ENCODE assay signal across 17 cellular contexts in the genomic region with DNA sequence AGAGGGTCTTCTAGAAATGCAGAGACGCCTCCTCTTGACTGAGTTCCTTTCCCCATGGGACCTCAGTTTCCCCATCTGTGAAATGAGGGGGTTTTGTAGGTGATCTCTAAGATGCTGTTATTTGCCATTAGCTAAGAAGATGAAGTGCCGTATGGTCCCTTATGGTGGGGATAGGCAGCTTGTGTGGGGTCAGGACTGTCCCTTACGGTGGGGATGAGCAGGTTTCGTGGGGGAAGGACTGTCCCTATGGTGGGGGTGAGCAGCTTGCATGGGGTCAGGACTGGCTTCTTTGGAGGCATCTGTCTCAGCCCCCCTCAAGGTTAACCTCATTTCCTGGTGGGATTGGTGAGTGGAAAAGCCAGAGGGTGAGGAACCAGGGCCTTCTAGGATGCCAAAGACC.
DNase-seq lines count a peak whose midpoint lies in the region; ATAC-seq and TF ChIP-seq lines count a peak whose summit lies in the region.
"Had no signal": no experiment of that assay in that cellular context is flagged by ENCODE, and none has a peak within 500 bp of the region (broad histone marks: within the 10 kb centered on the region; RNA-seq: fewer than 3 reads in every experiment).

No MANE protein-coding gene starts in this region.

- H3K23ac ChIP-seq in neuronal stem cell (ENCODE audit: low read depth, low read length, poor library complexity): no peak overlapping the region

- no peak overlapping the region for H4K91ac ChIP-seq in neuronal stem cell (ENCODE audit: low read depth, low read length, poor library complexity)

- TF ChIP-seq CTCF in coronary artery (IDR thresholded peaks at IDR 0.05): no peak
- TF ChIP-seq CTCF in vagina (IDR thresholded peaks at IDR 0.05): no peak

- no peaks in the 10 kb centered on the region for H3K9me3 ChIP-seq in neuronal stem cell (replicated peaks in 1 of 2; ENCODE audit: control insufficient read depth in 2 of 2, insufficient read depth in 1 of 2, low read depth in 1 of 2, low read length in 2 of 2)
- no peaks in the 10 kb centered on the region for H3K9me3 ChIP-seq in vagina
- H3K9me3 ChIP-seq: Caco-2 had no signal

- H3K4me1 ChIP-seq in neuronal stem cell (ENCODE audit: control insufficient read depth in 2 of 2, insufficient read depth in 1 of 2, low read depth in 1 of 2, low read length in 2 of 2) (peaks cover 0 to 20% of the 10 kb centered on the region in 2 donors), vagina (no peaks in the 10 kb centered on the region)
- H3K4me1 ChIP-seq: Caco-2 had no signal

- no CpG with 5 or more reads among the region's 4 CpGs for WGBS in neuronal stem cell (ENCODE audit: extremely low coverage in 2 of 2, insufficient read length in 2 of 2, insufficient replicate concordance in 1 of 2), 2 donors

- DNase-seq in activated effector memory CD4-positive, alpha-beta T cell treated with anti-CD3 and anti-CD28 coated beads, Interleukin-2, amount 50 U/mL, for 16 hours: peak; percentile 25
- DNase-seq in activated effector memory CD4-positive, alpha-beta T cell treated with Interleukin-2 at 50 U/mL for 16 hours: no peak
- peak; percentile 50 for DNase-seq in coronary artery (ENCODE audit: low spot score)
- no peak for DNase-seq in neuronal stem cell (ENCODE audit: low spot score)
- peak; percentile 62 to 79 for DNase-seq in vagina (ENCODE audit: extremely low spot score in 2 of 2)
- DNase-seq in NCI-H1105 (lab: John Stamatoyannopoulos, UW): no peak
- DNase-seq: CD4-positive, alpha-beta T cell; DMS153; DMS79; GDM1; H7; HFFc6; IMR-90 had no signal

- no peak for ATAC-seq in HG03108 (IDR thresholded peaks at IDR 0.05; ENCODE audit: unreplicated experiment)
- ATAC-seq: GM23338 had no signal

- H2AK5ac ChIP-seq in neuronal stem cell (ENCODE audit: low read depth, low read length): peak overlapping the region; percentile 5

- H2BK12ac ChIP-seq in neuronal stem cell (ENCODE audit: low read length): no peak overlapping the region

- H2BK120ac ChIP-seq in neuronal stem cell (ENCODE audit: low read depth, low read length): no peak overlapping the region

- H2AFZ ChIP-seq in neuronal stem cell (ENCODE audit: low read length): no peak overlapping the region
- H2AFZ ChIP-seq: GM23338 had no signal

- H3K27me3 ChIP-seq in neuronal stem cell (ENCODE audit: control insufficient read depth in 3 of 3, insufficient read depth in 3 of 3, low read depth in 1 of 3, low read length in 3 of 3) (peaks cover 0 to 5% (median 0%) of the 10 kb centered on the region in 3 experiments), vagina (no peaks in the 10 kb centered on the region)

- no peak overlapping the region for H3K14ac ChIP-seq in neuronal stem cell (ENCODE audit: low read length)

- H3K18ac ChIP-seq in neuronal stem cell (ENCODE audit: low read length): no peak overlapping the region

- H3K4me3 ChIP-seq in coronary artery (no peak overlapping the region), neuronal stem cell (ENCODE audit: low read length in 2 of 2) (no peak overlapping the region), vagina (no peak overlapping the region)
- H3K4me3 ChIP-seq: GM23338 had no signal

- H3K4ac ChIP-seq in neuronal stem cell (ENCODE audit: low read length): no peak overlapping the region

- H3K27ac ChIP-seq in coronary artery (no peak overlapping the region), neuronal stem cell (replicated peaks; ENCODE audit: low read length) (no peak overlapping the region), vagina (no peak overlapping the region)
- H3K27ac ChIP-seq: C4-2B had no signal

- H3K79me1 ChIP-seq in neuronal stem cell (ENCODE audit: low read depth, low read length): no peaks in the 10 kb centered on the region

- no peak for TF ChIP-seq POLR2A in vagina (IDR thresholded peaks at IDR 0.05)

- H2BK5ac ChIP-seq in neuronal stem cell (ENCODE audit: low read length): peak overlapping the region; percentile 62

- no peak overlapping the region for H3K9ac ChIP-seq in neuronal stem cell (ENCODE audit: low read depth, low read length, poor library complexity)

- no peaks in the 10 kb centered on the region for H3K36me3 ChIP-seq in neuronal stem cell (replicated peaks in 1 of 2; ENCODE audit: control insufficient read depth in 2 of 2, insufficient read depth in 2 of 2, low read length in 2 of 2)
- no peaks in the 10 kb centered on the region for H3K36me3 ChIP-seq in vagina

- H2BK15ac ChIP-seq in neuronal stem cell (ENCODE audit: low read length): no peak overlapping the region

- no peak overlapping the region for H4K8ac ChIP-seq in neuronal stem cell (ENCODE audit: low read depth, low read length)

- H3K4me2 ChIP-seq in neuronal stem cell (ENCODE audit: insufficient read depth, low read length, poor library complexity, severe bottlenecking): no peak overlapping the region
- H3K4me2 ChIP-seq: GM23338 had no signal

- intact Hi-C loops in vagina (cut with DNase I): no loop called here

Comparison
In these comparisons a context has a peak if more than half of its experiments do, and no peak if none do; other contexts are left out.
1. DNase-seq: peak in activated effector memory CD4-positive, alpha-beta T cell treated with anti-CD3 and anti-CD28 coated beads, Interleukin-2, amount 50 U/mL, for 16 hours (single experiment), coronary artery (single experiment) and vagina (2 of 2); none in activated effector memory CD4-positive, alpha-beta T cell treated with Interleukin-2 at 50 U/mL for 16 hours (single experiment), neuronal stem cell (single experiment) and NCI-H1105 (single experiment).